7 cellular contexts compared by ENCODE assay signal in the genomic region with DNA sequence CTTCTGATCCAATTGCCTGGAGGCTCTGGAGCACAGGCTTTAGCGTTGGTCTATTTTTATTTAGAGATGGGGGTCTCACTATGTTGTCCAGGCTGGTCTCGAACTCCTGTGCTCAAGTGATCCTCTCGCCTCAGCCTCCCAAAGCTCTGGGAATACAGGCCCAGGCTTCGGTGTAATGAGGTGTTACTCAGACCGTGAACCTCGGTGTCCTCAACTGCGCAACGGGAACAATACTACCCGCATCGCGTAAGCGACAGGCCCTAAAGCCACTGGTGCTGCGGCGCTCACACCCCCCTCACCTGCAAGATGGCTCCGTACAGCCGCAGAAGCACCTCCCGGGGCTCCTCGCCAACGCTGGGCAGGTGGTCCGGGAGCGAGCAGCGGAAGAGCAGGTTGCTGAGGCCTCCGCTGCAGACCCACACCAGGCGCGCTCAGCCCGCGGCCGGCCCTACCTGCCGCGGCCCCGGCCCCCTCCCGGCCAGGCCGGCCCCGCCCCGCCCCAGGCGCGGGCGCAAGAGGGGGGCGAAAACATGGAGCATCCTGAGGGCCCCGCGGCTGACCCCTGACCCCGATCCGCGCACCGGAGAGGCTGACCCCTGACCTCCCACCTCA. TPM values are rescaled to one million over a fixed set of nuclear protein-coding genes. Genes with fewer than 3 reads are reported as not detected.
DNase-seq lines count a peak whose midpoint lies in the region; ATAC-seq and TF ChIP-seq lines count a peak whose summit lies in the region.
"Had no signal": no experiment of that assay in that cellular context is flagged by ENCODE, and none has a peak within 500 bp of the region (broad histone marks: within the 10 kb centered on the region; RNA-seq: fewer than 3 reads in every experiment).

No MANE protein-coding gene starts in this region.

- H2BK120ac ChIP-seq in mesendoderm (ENCODE audit: low read depth, low read length) = peak overlapping the region; percentile 32

- H3K4me3 Mint-ChIP-seq in CD4-positive, alpha-beta T cell = peak overlapping the region; percentile 100

- CTCF ChIA-PET in CD4-positive, alpha-beta T cell (lab: Charles Lee) = interaction anchor here (1.0 to 1.4 kb wide), 2 partner anchors 19 to 56 kb away, joined by 5 read pairs; partner anchors contain the start of genes SCO2 and SYCE3

- H4K8ac ChIP-seq in mesendoderm (ENCODE audit: low read depth, low read length) = peak overlapping the region; percentile 90

- peaks cover 27% of the 10 kb centered on the region for H3K36me3 Mint-ChIP-seq in CD4-positive, alpha-beta T cell (ENCODE audit: low read depth)
- peaks cover 5 to 16% of the 10 kb centered on the region in 2 donors for H3K36me3 Mint-ChIP-seq in activated naive CD4-positive, alpha-beta T cell treated with anti-CD3 and anti-CD28 coated beads, Interleukin-2, amount 50 U/mL, for 72 hours

- H4K5ac ChIP-seq in mesendoderm (ENCODE audit: low read length) = no peak overlapping the region

- peak overlapping the region; percentile 95 for H3K27ac ChIP-seq in CD4-positive, alpha-beta T cell (ENCODE audit: low read depth, low read length)
- peak overlapping the region; percentile 97 for H3K27ac ChIP-seq in mesendoderm (ENCODE audit: low read depth, low read length)

- no peaks in the 10 kb centered on the region for H3K9me3 ChIP-seq in CD4-positive, alpha-beta T cell (ENCODE audit: control insufficient read depth, low read length)

- peaks cover 6% of the 10 kb centered on the region for H3K79me2 ChIP-seq in mesendoderm (ENCODE audit: control insufficient read depth, insufficient read depth, low read length)

- no peak overlapping the region for H2BK5ac ChIP-seq in mesendoderm (ENCODE audit: low read length)

- no peaks in the 10 kb centered on the region for H3K27me3 ChIP-seq in CD4-positive, alpha-beta T cell (ENCODE audit: control insufficient read depth, insufficient read depth, low read length)
- H3K27me3 ChIP-seq in mesendoderm (ENCODE audit: insufficient read depth, low read length, poor library complexity) = no peaks in the 10 kb centered on the region

- H3K23ac ChIP-seq in mesendoderm (ENCODE audit: low read length) = peak overlapping the region; percentile 89

- no peak for TF ChIP-seq CTCF in CD4-positive, alpha-beta T cell (IDR thresholded peaks at IDR 0.05)

- intact Hi-C loops in CD4-positive, alpha-beta T cell (cut with DNase I, micrococcal nuclease) = loop anchor here (1.0 to 5.0 kb wide), 7 partner anchors 19 to 74 kb away; partner anchors contain the start of genes KLHDC7B (in 1 of the 2), NCAPH2 (in 1 of the 2), SCO2 (in 1 of the 2) and SYCE3 (in 1 of the 2)

- no peaks in the 10 kb centered on the region for H3K9me3 Mint-ChIP-seq in CD4-positive, alpha-beta T cell
- no peaks in the 10 kb centered on the region for H3K9me3 Mint-ChIP-seq in activated naive CD4-positive, alpha-beta T cell treated with anti-CD3 and anti-CD28 coated beads, Interleukin-2, amount 50 U/mL, for 72 hours

- H3K4me2 ChIP-seq in mesendoderm (ENCODE audit: low read length) = peak overlapping the region; percentile 89

- peak overlapping the region; percentile 93 for H3K4me3 ChIP-seq in mesendoderm (ENCODE audit: low read length)

- peaks cover 2% of the 10 kb centered on the region for H3K4me1 ChIP-seq in mesendoderm (ENCODE audit: control insufficient read depth, low read depth, low read length)

- no CpG with 5 or more reads among the region's 45 CpGs for WGBS in mesendoderm (ENCODE audit: extremely low coverage, insufficient coverage, low lambda C conversion rate)

- H2BK15ac ChIP-seq in mesendoderm (replicated peaks; ENCODE audit: low read depth) = no peak overlapping the region

- no peak for ATAC-seq in CD4-positive, alpha-beta T cell (ENCODE audit: poor library complexity)
- ATAC-seq in HG03159 (IDR thresholded peaks at IDR 0.05; ENCODE audit: unreplicated experiment) (peak; percentile 14), HG02970 (IDR thresholded peaks at IDR 0.05; ENCODE audit: low FRiP score, unreplicated experiment) (no peak)
- peak in 1 of 2 donors; percentile 17 for ATAC-seq in activated naive CD4-positive, alpha-beta T cell treated with anti-CD3 and anti-CD28 coated beads, Interleukin-2, amount 50 U/mL, for 72 hours

- peak overlapping the region; percentile 98 for H3K9ac ChIP-seq in mesendoderm (ENCODE audit: low read length)

- H3K4me1 Mint-ChIP-seq in CD4-positive, alpha-beta T cell (ENCODE audit: low read depth) = peaks cover 35% of the 10 kb centered on the region

- peak in 5 of 10 experiments; percentile 9 to 47 (median 28) for DNase-seq in CD4-positive, alpha-beta T cell
- DNase-seq in activated naive CD4-positive, alpha-beta T cell treated with anti-CD3 and anti-CD28 coated beads, Interleukin-2, amount 50 U/mL, for 72 hours (ENCODE audit: low spot score in 2 of 2) = peak in 1 of 2 donors; percentile 43
- DNase-seq in mesendoderm (peak; percentile 38), NCI-H1436 treated with DMSO at 0.1 percent for 48 hours (lab: John Stamatoyannopoulos, UW) (no peak)

- H2AK5ac ChIP-seq in mesendoderm (ENCODE audit: low read length) = no peak overlapping the region

- H3K36me3 ChIP-seq in mesendoderm (ENCODE audit: control insufficient read depth, insufficient read depth, low read length) = peaks cover 3% of the 10 kb centered on the region

- H3K56ac ChIP-seq in mesendoderm (ENCODE audit: low read length) = peak overlapping the region; percentile 99

- H3K27ac Mint-ChIP-seq in CD4-positive, alpha-beta T cell = peak overlapping the region; percentile 98
- peak overlapping the region; percentile 96 to 98 for H3K27ac Mint-ChIP-seq in activated naive CD4-positive, alpha-beta T cell treated with anti-CD3 and anti-CD28 coated beads, Interleukin-2, amount 50 U/mL, for 72 hours

- peaks cover 7% of the 10 kb centered on the region for H3K79me1 ChIP-seq in mesendoderm (ENCODE audit: low read length)

- POLR2A ChIA-PET in CD4-positive, alpha-beta T cell (lab: Charles Lee) = interaction anchor here (0.7 to 2.6 kb wide), 17 partner anchors 17 to 267 kb away, joined by 3 to 59 read pairs (median 5); partner anchors contain the start of genes ARSA, KLHDC7B, LMF2 and NCAPH2

- peak overlapping the region; percentile 89 for H3K18ac ChIP-seq in mesendoderm (ENCODE audit: low read length)

- no peaks in the 10 kb centered on the region for H3K27me3 Mint-ChIP-seq in CD4-positive, alpha-beta T cell

- peak overlapping the region; percentile 73 for H3K4ac ChIP-seq in mesendoderm (ENCODE audit: low read depth, low read length)

RNA-seq across cellular contexts. Expression of gene CHKB, which starts 0.6 kb away (rescaled TPM):
- total RNA-seq in CD4-positive, alpha-beta T cell = 100 to 1,000 TPM; 152 to 156 TPM
- total RNA-seq in activated naive CD4-positive, alpha-beta T cell treated with anti-CD3 and anti-CD28 coated beads, Interleukin-2, amount 50 U/mL, for 72 hours = 100 to 1,000 TPM in 1 of 2 donors, 10 to 100 TPM in 1; 83.8 to 127 TPM
- 28.8 TPM for polyA plus RNA-seq in mesendoderm (2013, experiment 1 of 2)
- 29.1 TPM for polyA plus RNA-seq in mesendoderm (2013, experiment 2 of 2)

RNA-seq across cellular contexts. Expression of gene CPT1B, which starts 3.8 kb away (rescaled TPM):
- total RNA-seq in CD4-positive, alpha-beta T cell = 10 to 100 TPM; 59.1 to 68.3 TPM
- 10 to 100 TPM; 61.8 to 92.2 TPM for total RNA-seq in activated naive CD4-positive, alpha-beta T cell treated with anti-CD3 and anti-CD28 coated beads, Interleukin-2, amount 50 U/mL, for 72 hours
- 11.7 TPM for polyA plus RNA-seq in mesendoderm (2013, experiment 1 of 2)
- 11.4 TPM for polyA plus RNA-seq in mesendoderm (2013, experiment 2 of 2)

RNA-seq across cellular contexts. Expression of gene MAPK8IP2, which starts 18.5 kb away (rescaled TPM):
- under 1 TPM; 0.31 to 0.52 TPM for total RNA-seq in CD4-positive, alpha-beta T cell
- under 1 TPM; 0.27 to 0.54 TPM for total RNA-seq in activated naive CD4-positive, alpha-beta T cell treated with anti-CD3 and anti-CD28 coated beads, Interleukin-2, amount 50 U/mL, for 72 hours
- polyA plus RNA-seq in mesendoderm (2013, experiment 1 of 2) = 0.65 TPM
- polyA plus RNA-seq in mesendoderm (2013, experiment 2 of 2) = 0.83 TPM

RNA-seq across cellular contexts. Expression of gene SYCE3, which starts 19.3 kb away (rescaled TPM):
- not detected for total RNA-seq in CD4-positive, alpha-beta T cell
- 1 to 10 TPM in 1 of 2 donors, under 1 TPM in 1; 0.80 to 3.9 TPM for total RNA-seq in activated naive CD4-positive, alpha-beta T cell treated with anti-CD3 and anti-CD28 coated beads, Interleukin-2, amount 50 U/mL, for 72 hours
- polyA plus RNA-seq in mesendoderm (2013, experiment 1 of 2) = 0.21 TPM
- polyA plus RNA-seq in mesendoderm (2013, experiment 2 of 2) = 0.22 TPM
- total RNA-seq: M059J had no signal

RNA-seq across cellular contexts. Expression of gene KLHDC7B, which starts 36.4 kb away (rescaled TPM):
- 1 to 10 TPM; 2.3 TPM for total RNA-seq in CD4-positive, alpha-beta T cell
- 10 to 100 TPM in 1 of 2 donors, 1 to 10 TPM in 1; 2.6 to 11.0 TPM for total RNA-seq in activated naive CD4-positive, alpha-beta T cell treated with anti-CD3 and anti-CD28 coated beads, Interleukin-2, amount 50 U/mL, for 72 hours
- 0.07 TPM for polyA plus RNA-seq in mesendoderm (2013, experiment 1 of 2)
- 0.04 TPM for polyA plus RNA-seq in mesendoderm (2013, experiment 2 of 2)
